Comparison of ENCODE assay signal across 8 cellular contexts in the genomic region with DNA sequence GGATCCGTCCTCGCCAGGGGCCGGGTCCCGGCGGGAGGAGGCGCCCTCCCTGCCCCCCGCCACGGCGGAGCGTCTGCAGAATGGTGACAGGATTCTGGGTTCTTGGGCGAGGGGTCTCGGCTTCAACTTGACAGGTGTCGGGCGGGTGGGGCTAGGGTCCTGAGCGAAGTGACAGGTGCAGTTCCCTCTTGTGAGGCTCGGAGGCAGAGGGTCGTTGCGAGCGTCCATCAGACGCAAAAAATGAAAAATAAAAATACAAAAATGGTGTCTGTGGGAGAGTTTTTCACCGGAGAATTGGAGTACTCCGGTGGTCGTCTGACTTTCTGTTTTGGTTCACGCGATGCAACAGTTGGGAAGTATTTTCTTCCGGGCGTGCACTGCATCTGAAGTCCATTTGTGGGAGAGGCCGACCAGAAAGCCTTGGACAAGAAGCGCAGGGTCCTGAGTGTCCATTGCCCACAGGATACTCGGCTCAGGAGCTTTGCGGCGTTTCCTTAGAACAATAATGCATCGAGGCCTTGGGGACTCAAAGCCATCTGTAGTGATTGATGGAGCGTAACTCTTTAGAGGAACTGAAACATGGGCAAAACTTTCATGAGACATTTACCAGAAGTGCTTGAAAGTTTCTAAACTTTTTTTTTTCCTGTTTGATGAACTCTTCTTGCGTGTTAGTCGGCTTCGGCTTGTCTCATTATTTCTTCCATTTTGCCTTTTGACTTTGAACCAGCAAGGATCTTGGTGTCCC. TPM values are rescaled to one million over a fixed set of nuclear protein-coding genes. Genes with fewer than 3 reads are reported as not detected.
A peak's percentile ranks its signal among the peaks of the same experiment; 100 is the strongest.
DNase-seq lines count a peak whose midpoint lies in the region; ATAC-seq and TF ChIP-seq lines count a peak whose summit lies in the region.

No MANE protein-coding gene starts in this region.

- H3K4me3 ChIP-seq in HUES6 (ENCODE audit: low read depth, low read length) (peak overlapping the region; percentile 97), upper lobe of right lung (peak overlapping the region; percentile 79)

- TF ChIP-seq CTCF in upper lobe of right lung (IDR thresholded peaks at IDR 0.05) = no peak

- H3K4me1 ChIP-seq in HUES6 (ENCODE audit: control insufficient read depth, insufficient read depth, low read length) = no peaks in the 10 kb centered on the region
- H3K4me1 ChIP-seq in upper lobe of right lung = peaks cover 20% of the 10 kb centered on the region

- no peaks in the 10 kb centered on the region for H3K27me3 ChIP-seq in HUES6 (ENCODE audit: control insufficient read depth, insufficient read depth, low read length)
- no peaks in the 10 kb centered on the region for H3K27me3 ChIP-seq in upper lobe of right lung

- H3K9ac ChIP-seq in HUES6 (ENCODE audit: low read length) = peak overlapping the region; percentile 96

- H3K9me3 ChIP-seq in HUES6 (ENCODE audit: control insufficient read depth, insufficient read depth, low read depth, low read length) (no peaks in the 10 kb centered on the region), upper lobe of right lung (no peaks in the 10 kb centered on the region)

- intact Hi-C loops in upper lobe of right lung (cut with DNase I) = no loop called here

- no peaks in the 10 kb centered on the region for H3K36me3 ChIP-seq in HUES6 (ENCODE audit: control insufficient read depth, insufficient read depth, low read length)
- H3K36me3 ChIP-seq in upper lobe of right lung = peaks cover 15% of the 10 kb centered on the region

- ATAC-seq in GM21619 (IDR thresholded peaks at IDR 0.05; ENCODE audit: unreplicated experiment) (peak; percentile 67), upper lobe of right lung (peak; percentile 23)

- peak; percentile 72 for DNase-seq in activated effector memory CD4-positive, alpha-beta T cell treated with anti-CD3 and anti-CD28 coated beads, Interleukin-2, amount 50 U/mL, for 16 hours
- no peak for DNase-seq in activated effector memory CD4-positive, alpha-beta T cell treated with Interleukin-2 at 50 U/mL for 16 hours
- peak; percentile 44 for DNase-seq in UCSD-AML1 (lab: John Stamatoyannopoulos, UW; ENCODE audit: unreplicated experiment)
- peak; percentile 54 for DNase-seq in epidermal melanocyte (ENCODE audit: insufficient read length, low spot score)
- DNase-seq in midbrain (lab: John Stamatoyannopoulos, UW) = peak; percentile 46
- DNase-seq in upper lobe of right lung = no peak

- peak overlapping the region; percentile 96; the same call in 1 of the 2 replicates for H3K27ac ChIP-seq in HUES6 (ENCODE audit: low read depth, low read length)
- peak overlapping the region; percentile 99 for H3K27ac ChIP-seq in upper lobe of right lung

RNA-seq across cellular contexts. Expression of a gene that starts 0.8 kb away (rescaled TPM):
- 41.0 TPM for total RNA-seq in upper lobe of right lung

Comparison
In these comparisons a context has a peak if more than half of its experiments do, and no peak if none do; other contexts are left out.
1. DNase-seq: peak in activated effector memory CD4-positive, alpha-beta T cell treated with anti-CD3 and anti-CD28 coated beads, Interleukin-2, amount 50 U/mL, for 16 hours (single experiment), UCSD-AML1 (single experiment), epidermal melanocyte (single experiment) and midbrain (single experiment); none in activated effector memory CD4-positive, alpha-beta T cell treated with Interleukin-2 at 50 U/mL for 16 hours (single experiment) and upper lobe of right lung (single experiment).